In the genomic region with DNA sequence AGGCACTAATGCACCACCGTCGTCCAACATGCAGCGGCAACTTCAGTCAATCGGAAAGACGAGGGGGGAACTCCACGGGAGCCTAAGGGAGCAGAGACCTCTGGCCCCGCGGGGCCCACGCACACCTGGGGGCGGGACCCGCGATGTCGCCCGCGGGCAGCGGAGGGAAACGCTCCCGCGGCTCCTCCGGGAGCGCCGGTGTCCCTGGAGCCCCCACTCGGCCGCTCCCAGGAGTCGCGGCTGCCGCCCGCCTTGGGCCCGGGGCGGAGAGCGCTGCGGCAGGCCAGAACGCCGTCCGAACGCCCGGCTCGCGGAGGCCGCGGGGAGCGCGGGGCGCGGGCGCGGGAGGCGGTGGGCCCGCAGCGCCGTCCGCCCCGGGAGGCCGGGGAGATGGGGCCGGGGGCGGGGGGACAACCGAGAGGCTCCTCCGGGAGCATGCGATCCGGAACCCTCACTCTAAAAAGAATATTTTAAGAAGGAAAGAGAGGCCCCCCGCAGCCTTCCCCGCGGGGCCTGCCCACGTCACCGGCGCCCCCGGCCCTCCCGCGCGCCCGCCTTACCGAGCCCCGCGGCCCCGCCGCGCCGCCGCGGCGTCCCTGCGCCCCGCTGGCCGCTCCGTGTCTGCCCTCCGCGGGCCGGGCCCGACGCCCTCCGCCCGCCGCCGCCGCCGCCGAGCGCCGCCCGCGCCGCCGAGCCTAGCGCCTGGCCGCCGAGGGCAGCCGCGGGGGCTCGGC, we compare ENCODE assay signal across 9 cellular contexts.
DNase-seq lines count a peak whose midpoint lies in the region; ATAC-seq and TF ChIP-seq lines count a peak whose summit lies in the region.
"Had no signal": no experiment of that assay in that cellular context is flagged by ENCODE, and none has a peak within 500 bp of the region (broad histone marks: within the 10 kb centered on the region; RNA-seq: fewer than 3 reads in every experiment).

No MANE protein-coding gene starts in this region.

- peak overlapping the region in 3 of 4 donors; percentile 51 to 70 (median 63) for H3K27ac ChIP-seq in body of pancreas
- H3K27ac ChIP-seq: epithelial cell of prostate had no signal

- TF ChIP-seq POLR2A in NB4 (IDR thresholded peaks at IDR 0.05; ENCODE audit: extremely low read depth, insufficient read length) = no peak
- no peak for TF ChIP-seq POLR2A in body of pancreas (IDR thresholded peaks at IDR 0.05)

- H3K36me3 ChIP-seq in body of pancreas (replicated peaks in 1 of 2; ENCODE audit: insufficient read depth in 1 of 2, low read depth in 2 of 2) = no peaks in the 10 kb centered on the region

- H3K27me3 ChIP-seq in body of pancreas = no peaks in the 10 kb centered on the region

- no peaks in the 10 kb centered on the region for H3K9me3 ChIP-seq in body of pancreas

- peak overlapping the region; percentile 22 for H3K4me3 ChIP-seq in NB4 (ENCODE audit: low read depth, low read length)
- peak overlapping the region; percentile 8 to 42 for H3K4me3 ChIP-seq in body of pancreas

- whole genome bisulfite sequencing in body of pancreas, 2 donors = 0 to 1% methylated on average over 8 to 36 of the region's 109 CpGs

- peak; percentile 42 for ATAC-seq in GM19397 (IDR thresholded peaks at IDR 0.05; ENCODE audit: unreplicated experiment)
- peak; percentile 43 for ATAC-seq in body of pancreas

- peaks cover 68% of the 10 kb centered on the region for H3K4me1 ChIP-seq in body of pancreas

- DNase-seq in AG08395 (ENCODE audit: low spot score) (peak; percentile 35), NB4 (ENCODE audit: low read depth) (peak; percentile 11), body of pancreas (peak; percentile 8 to 48 (median 24)), iris pigment epithelial cell (ENCODE audit: low read depth) (peak; percentile 12), NCI-H2107 treated with DMSO at 0.1 percent for 48 hours (lab: John Stamatoyannopoulos, UW; ENCODE audit: unreplicated experiment) (no peak), epidermal melanocyte (ENCODE audit: insufficient read length, low spot score) (no peak)
- DNase-seq in stimulated activated CD4-positive, alpha-beta T cell treated with anti-CD3 and anti-CD28 coated beads, Interleukin-4, amount 100 ng/mL, for 4 hours = peak; percentile 4

- intact Hi-C loops in body of pancreas (cut with DNase I) = loop anchor here (10.0 kb wide), 1 partner anchor 46 kb away; no protein-coding TSS in a partner anchor

- TF ChIP-seq CTCF in NB4 (IDR thresholded peaks at IDR 0.05; ENCODE audit: low read depth, low read length) (no peak), body of pancreas (IDR thresholded peaks at IDR 0.05) (peak in 2 of 7 experiments; percentile 9 to 18)

Comparison
In these comparisons a context has a peak if more than half of its experiments do, and no peak if none do; other contexts are left out.
1. DNase-seq: peak in AG08395 (single experiment), NB4 (single experiment), body of pancreas (4 of 4), iris pigment epithelial cell (single experiment) and stimulated activated CD4-positive, alpha-beta T cell treated with anti-CD3 and anti-CD28 coated beads, Interleukin-4, amount 100 ng/mL, for 4 hours (2 of 2); none in NCI-H2107 treated with DMSO at 0.1 percent for 48 hours (single experiment) and epidermal melanocyte (single experiment).